ENCODE assay signal across 23 cellular contexts in genomic region chr17:58829172-58829637, GRCh38.
"Had no signal": no experiment of that assay in that cellular context is flagged by ENCODE, and none has a peak within 500 bp of the region (broad histone marks: within the 10 kb centered on the region; RNA-seq: fewer than 3 reads in every experiment).

No MANE protein-coding gene starts in this region.

- H3K4me3 Mint-ChIP-seq: mesothelial cell of epicardium; naive thymus-derived CD4-positive, alpha-beta T cell; nephron; neural progenitor cell; stimulated activated naive B cell treated with anti-CD40 and anti-IgM and Interleukin-4, amounts not matched to agents 10 μg/mL and 1 μg/mL and 100 μg/mL, for 72 hours; stimulated activated naive CD8-positive, alpha-beta T cell treated with anti-CD3 and anti-CD28 coated beads, Interleukin-15, Interleukin-2, amounts not matched to agents 100 ng/mL and 50 ng/mL, for 24 hours had no signal

- H3K4me1 Mint-ChIP-seq: mesothelial cell of epicardium; naive thymus-derived CD4-positive, alpha-beta T cell; nephron; neural progenitor cell had no signal

- FAIRE-seq: frontal cortex, kidney had no signal

- H3K36me3 ChIP-seq: heart left ventricle, left lung, neural progenitor cell, prostate gland, right atrium auricular region, sigmoid colon, spleen, thoracic aorta, tibial nerve, upper lobe of right lung, vagina had no signal

- H3K27me3 ChIP-seq: hepatocyte, neural progenitor cell, right atrium auricular region, sigmoid colon, spleen, tibial nerve, upper lobe of right lung, vagina had no signal

- H3K9me3 ChIP-seq: left lung, prostate gland, right atrium auricular region, thoracic aorta, upper lobe of right lung, vagina had no signal

- DNase-seq: dermis blood vessel endothelial cell; heart left ventricle; kidney; left lung; mesenchymal stem cell; naive thymus-derived CD4-positive, alpha-beta T cell; sigmoid colon; spleen; stimulated activated naive B cell treated with anti-CD40 and anti-IgM and Interleukin-4, amounts not matched to agents 10 μg/mL and 1 μg/mL and 100 μg/mL, for 72 hours; upper lobe of right lung had no signal

- H3K4me1 ChIP-seq: heart left ventricle, left lung, neural progenitor cell, parathyroid adenoma, prostate gland, right atrium auricular region, sigmoid colon, spleen, tibial nerve, upper lobe of right lung, vagina had no signal

- H3K4me3 ChIP-seq: coronary artery, heart left ventricle, hepatocyte, left lung, neural progenitor cell, prostate gland, right atrium auricular region, sigmoid colon, spleen, thoracic aorta, tibial nerve, upper lobe of right lung, vagina had no signal

- ATAC-seq: heart left ventricle; left lung; naive thymus-derived CD4-positive, alpha-beta T cell; stimulated activated naive B cell treated with anti-CD40 and anti-IgM and Interleukin-4, amounts not matched to agents 10 μg/mL and 1 μg/mL and 100 μg/mL, for 72 hours; upper lobe of right lung had no signal

- H3K27ac ChIP-seq: coronary artery, heart left ventricle, hepatocyte, left lung, neural progenitor cell, parathyroid adenoma, right atrium auricular region, sigmoid colon, spleen, thoracic aorta, tibial nerve, upper lobe of right lung, vagina had no signal

- H3K36me3 Mint-ChIP-seq: mesothelial cell of epicardium; naive thymus-derived CD4-positive, alpha-beta T cell; stimulated activated naive B cell treated with anti-CD40 and anti-IgM and Interleukin-4, amounts not matched to agents 10 μg/mL and 1 μg/mL and 100 μg/mL, for 72 hours had no signal

- H3K4me2 ChIP-seq: hepatocyte, neural progenitor cell had no signal

- H3K27ac Mint-ChIP-seq: mesothelial cell of epicardium; naive thymus-derived CD4-positive, alpha-beta T cell; nephron; neural progenitor cell; stimulated activated naive B cell treated with anti-CD40 and anti-IgM and Interleukin-4, amounts not matched to agents 10 μg/mL and 1 μg/mL and 100 μg/mL, for 72 hours; stimulated activated naive CD8-positive, alpha-beta T cell treated with anti-CD3 and anti-CD28 coated beads, Interleukin-15, Interleukin-2, amounts not matched to agents 100 ng/mL and 50 ng/mL, for 24 hours had no signal
